In the genomic region with DNA sequence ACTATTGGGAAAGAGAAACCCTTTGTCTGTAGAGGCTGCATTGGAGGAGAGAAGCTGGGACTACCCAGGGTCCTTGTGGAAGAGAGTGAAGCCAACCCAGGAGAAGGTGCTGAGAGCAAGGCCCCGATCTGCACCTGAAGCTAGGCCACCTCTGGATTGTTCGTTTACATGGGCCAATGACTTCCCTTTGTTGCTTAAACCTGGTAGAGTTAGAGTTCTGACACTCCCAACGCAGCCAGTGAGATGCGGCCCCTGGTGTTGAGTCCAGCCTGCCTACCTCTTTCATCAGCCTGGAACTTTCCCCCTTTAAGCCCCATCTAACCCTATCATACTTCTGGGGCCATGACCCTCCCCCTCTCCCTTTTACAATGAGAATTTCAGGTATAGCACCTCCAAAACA, we compare ENCODE assay signal across 22 cellular contexts. TPM values are rescaled to one million over a fixed set of nuclear protein-coding genes. Genes with fewer than 3 reads are reported as not detected.
DNase-seq lines count a peak whose midpoint lies in the region; ATAC-seq and TF ChIP-seq lines count a peak whose summit lies in the region.
"Had no signal": no experiment of that assay in that cellular context is flagged by ENCODE, and none has a peak within 500 bp of the region (broad histone marks: within the 10 kb centered on the region; RNA-seq: fewer than 3 reads in every experiment).

No MANE protein-coding gene starts in this region.

- H3K4me1 ChIP-seq in psoas muscle (peaks cover 43% of the 10 kb centered on the region), testis (peaks cover 14% of the 10 kb centered on the region), transverse colon (peaks cover 5 to 24% (median 10%) of the 10 kb centered on the region in 4 donors)

- H3K9me3 ChIP-seq in psoas muscle (no peaks in the 10 kb centered on the region), testis (no peaks in the 10 kb centered on the region), transverse colon (no peaks in the 10 kb centered on the region)

- H3K27ac ChIP-seq in dorsolateral prefrontal cortex (peak overlapping the region in 54 of 59 donors; percentile 23 to 100 (median 92)), psoas muscle (peak overlapping the region; percentile 95), testis (no peak overlapping the region), transverse colon (no peak overlapping the region)
- H3K27ac ChIP-seq: GM23248 had no signal

- intact Hi-C loops in dorsolateral prefrontal cortex (cut with DNase I): loop anchor here in 1 of 2 donors (5.0 kb wide), 1 partner anchor 40 kb away; the partner anchor contains the start of gene HHATL
- intact Hi-C loops in psoas muscle (cut with DNase I): loop anchor here in 1 of 2 donors (10.0 kb wide), 1 partner anchor 87 kb away; the partner anchor contains the start of gene ZBTB47
- intact Hi-C loops in testis (cut with DNase I; ENCODE audit: low total_unique reads): no loop called here
- intact Hi-C loops in transverse colon (cut with DNase I; ENCODE audit: low total_unique reads): loop anchor here (10.0 kb wide), 1 partner anchor 157 kb away; the partner anchor contains the start of gene SEC22C

- TF ChIP-seq CTCF in dorsolateral prefrontal cortex (IDR thresholded peaks at IDR 0.05 in 54 of 56, conservative IDR thresholded peaks at IDR 0.05 in 2 of 56; ENCODE audit: low read depth in 1 of 56, partially characterized antibody in 56 of 56) (no peak), psoas muscle (IDR thresholded peaks at IDR 0.05) (no peak), testis (IDR thresholded peaks at IDR 0.05) (no peak), transverse colon (IDR thresholded peaks at IDR 0.05) (no peak)

- no peak for TF ChIP-seq EP300 in transverse colon (IDR thresholded peaks at IDR 0.05; ENCODE audit: low read depth)

- no peaks in the 10 kb centered on the region for H3K36me3 Mint-ChIP-seq in activated CD8-positive, alpha-beta memory T cell treated with anti-CD3 and anti-CD28 coated beads, Interleukin-2, amount 10 ng/mL, durations not matched to agents 7 days and 5 days
- H3K36me3 Mint-ChIP-seq: CD14-positive monocyte had no signal

- CTCF ChIA-PET in activated CD8-positive, alpha-beta memory T cell treated with anti-CD3 and anti-CD28 coated beads, Interleukin-2, amount 10 ng/mL, durations not matched to agents 7 days and 5 days (lab: Charles Lee): interaction anchor here (1.1 to 1.9 kb wide), 3 partner anchors 65 to 160 kb away, joined by 4 to 5 read pairs (median 5); partner anchors contain the start of gene SEC22C

- H3K4me1 Mint-ChIP-seq in activated CD8-positive, alpha-beta memory T cell treated with anti-CD3 and anti-CD28 coated beads, Interleukin-2, amount 10 ng/mL, durations not matched to agents 7 days and 5 days: peaks cover 2% of the 10 kb centered on the region

- H3K27me3 ChIP-seq in dorsolateral prefrontal cortex (no peaks in the 10 kb centered on the region), psoas muscle (ENCODE audit: insufficient read depth in 3 of 3, low read length in 2 of 3) (no peaks in the 10 kb centered on the region), testis (no peaks in the 10 kb centered on the region), transverse colon (no peaks in the 10 kb centered on the region)

- TF ChIP-seq POLR2A in testis (IDR thresholded peaks at IDR 0.05) (no peak), transverse colon (IDR thresholded peaks at IDR 0.05) (no peak)

- H3K36me3 ChIP-seq in psoas muscle (ENCODE audit: insufficient read depth in 1 of 2, low read depth in 1 of 2) (no peaks in the 10 kb centered on the region), testis (ENCODE audit: low read depth, missing control alignments) (no peaks in the 10 kb centered on the region), transverse colon (no peaks in the 10 kb centered on the region)

- H3K27ac Mint-ChIP-seq in activated CD8-positive, alpha-beta memory T cell treated with anti-CD3 and anti-CD28 coated beads, Interleukin-2, amount 10 ng/mL, durations not matched to agents 7 days and 5 days: no peak overlapping the region
- H3K27ac Mint-ChIP-seq: CD14-positive monocyte had no signal

- no peaks in the 10 kb centered on the region for H3K9me3 Mint-ChIP-seq in activated CD8-positive, alpha-beta memory T cell treated with anti-CD3 and anti-CD28 coated beads, Interleukin-2, amount 10 ng/mL, durations not matched to agents 7 days and 5 days (ENCODE audit: low read depth)
- H3K9me3 Mint-ChIP-seq: CD14-positive monocyte had no signal

- 84 to 90% (median 88%) methylated on average over 4 of the region's 4 CpGs for WGBS in psoas muscle, 3 donors
- WGBS in testis, 2 donors: 92 to 95% methylated on average over 2 to 4 of the region's 4 CpGs
- 87 to 100% methylated on average over 2 to 4 of the region's 4 CpGs for WGBS in transverse colon (ENCODE audit: low coverage in 1 of 2), 2 donors

- H3K27me3 Mint-ChIP-seq in activated CD8-positive, alpha-beta memory T cell treated with anti-CD3 and anti-CD28 coated beads, Interleukin-2, amount 10 ng/mL, durations not matched to agents 7 days and 5 days: no peaks in the 10 kb centered on the region

- in situ Hi-C loops in transverse colon (cut with MboI; ENCODE audit: low pct_ligation_motif_present in 1 of 4, low pct_unique_long_range_greater_than_20kb in 1 of 4, low sequenced_read_pairs in 3 of 4): loop anchor here in 2 of 4 donors (10.0 kb wide), 2 partner anchors 87 to 167 kb away; partner anchors contain the start of gene ZBTB47 (in 2 of the 2)

- ATAC-seq in activated CD8-positive, alpha-beta memory T cell treated with anti-CD3 and anti-CD28 coated beads, Interleukin-2, amount 10 ng/mL, durations not matched to agents 7 days and 5 days: no peak
- ATAC-seq in psoas muscle: no peak
- ATAC-seq in HG03432 (IDR thresholded peaks at IDR 0.05; ENCODE audit: unreplicated experiment): no peak
- ATAC-seq: HCT116, Panc1 had no signal

- DNase-seq in D341Med (ENCODE audit: low spot score) (peak; percentile 10), dorsolateral prefrontal cortex (no peak), psoas muscle (no peak), testis (no peak), DMS114 treated with DMSO at 0.1 percent for 48 hours (lab: John Stamatoyannopoulos, UW; ENCODE audit: unreplicated experiment) (no peak), transverse colon (no peak)
- peak; percentile 29 for DNase-seq in activated CD8-positive, alpha-beta memory T cell treated with anti-CD3 and anti-CD28 coated beads, Interleukin-2, amount 10 ng/mL, durations not matched to agents 7 days and 5 days
- DNase-seq: ACHN, AML-193, DMS153, GM23248, KG1, NCI-H1436, NCI-H2029, NCI-H510A treated with DMSO at 0.1 percent for 48 hours, NCI-H82, Right ventricle myocardium superior had no signal

- H3K4me3 ChIP-seq in dorsolateral prefrontal cortex: no peak overlapping the region
- H3K4me3 ChIP-seq in psoas muscle: no peak overlapping the region
- H3K4me3 ChIP-seq in testis: no peak overlapping the region
- H3K4me3 ChIP-seq in transverse colon: no peak overlapping the region
- H3K4me3 ChIP-seq: GM23248 had no signal

- no peak overlapping the region for H3K4me3 Mint-ChIP-seq in activated CD8-positive, alpha-beta memory T cell treated with anti-CD3 and anti-CD28 coated beads, Interleukin-2, amount 10 ng/mL, durations not matched to agents 7 days and 5 days
- H3K4me3 Mint-ChIP-seq: CD14-positive monocyte had no signal

RNA-seq across cellular contexts. Expression of gene CCDC13, which starts 30.8 kb away (rescaled TPM):
- under 1 TPM; 0.35 to 0.41 TPM for total RNA-seq in activated CD8-positive, alpha-beta memory T cell treated with anti-CD3 and anti-CD28 coated beads, Interleukin-2, amount 10 ng/mL, durations not matched to agents 7 days and 5 days
- total RNA-seq in dorsolateral prefrontal cortex (10 to 100 TPM in 9 of 120 experiments, 1 to 10 TPM in 110, under 1 TPM in 1; 0.52 to 15.0 (median 6.0) TPM), psoas muscle (1 to 10 TPM in 1 of 4 donors, under 1 TPM in 3; 0.47 to 1.1 (median 0.62) TPM), testis (10 to 100 TPM in 1 of 2 donors, 1 to 10 TPM in 1; 6.5 to 12.5 TPM), transverse colon (10 to 100 TPM in 2 of 4 donors, 1 to 10 TPM in 1, under 1 TPM in 1; 0.27 to 33.3 (median 13.6) TPM)
- polyA plus RNA-seq in psoas muscle (1 to 10 TPM in 1 of 3 donors, under 1 TPM in 2; 0.30 to 1.2 (median 0.66) TPM), testis (ENCODE audit: insufficient read depth, low read depth, low replicate concordance) (23.0 TPM)

RNA-seq across cellular contexts. Expression of gene HHATL, which starts 39.7 kb away (rescaled TPM):
- total RNA-seq in activated CD8-positive, alpha-beta memory T cell treated with anti-CD3 and anti-CD28 coated beads, Interleukin-2, amount 10 ng/mL, durations not matched to agents 7 days and 5 days: not detected
- total RNA-seq in dorsolateral prefrontal cortex: 100 to 1,000 TPM in 90 of 120 experiments, 10 to 100 TPM in 30; 39.4 to 400 (median 145) TPM
- 100 to 1,000 TPM; 157 to 276 (median 212) TPM for total RNA-seq in psoas muscle
- 100 to 1,000 TPM in 1 of 3 donors, 10 to 100 TPM in 2; 37.0 to 188 (median 50.4) TPM for polyA plus RNA-seq in psoas muscle
- 1 to 10 TPM; 6.4 to 7.2 TPM for total RNA-seq in testis
- 6.1 TPM for polyA plus RNA-seq in testis (ENCODE audit: insufficient read depth, low read depth, low replicate concordance)
- total RNA-seq in transverse colon: under 1 TPM in 1 of 4 donors, not detected in 3; 0.27 TPM
- total RNA-seq: GM23248, M059J had no signal
- polyA plus RNA-seq: CD14-positive monocyte, GM23248 had no signal

RNA-seq across cellular contexts. Expression of gene KLHL40, which starts 56.9 kb away (rescaled TPM):
- not detected for total RNA-seq in activated CD8-positive, alpha-beta memory T cell treated with anti-CD3 and anti-CD28 coated beads, Interleukin-2, amount 10 ng/mL, durations not matched to agents 7 days and 5 days
- under 1 TPM in 16 of 120 experiments, not detected in 104; 0.16 to 0.51 (median 0.24) TPM for total RNA-seq in dorsolateral prefrontal cortex
- total RNA-seq in psoas muscle: 100 to 1,000 TPM; 241 to 923 (median 381) TPM
- polyA plus RNA-seq in psoas muscle: 100 to 1,000 TPM; 306 to 822 (median 392) TPM
- 1 to 10 TPM in 1 of 2 donors, under 1 TPM in 1; 0.62 to 3.1 TPM for total RNA-seq in testis
- 3.2 TPM for polyA plus RNA-seq in testis (ENCODE audit: insufficient read depth, low read depth, low replicate concordance)
- under 1 TPM in 1 of 4 donors, not detected in 3; 0.27 TPM for total RNA-seq in transverse colon
- total RNA-seq: GM23248, M059J had no signal
- polyA plus RNA-seq: CD14-positive monocyte, GM23248 had no signal

Comparison
In these comparisons a context has a peak if more than half of its experiments do, and no peak if none do; other contexts are left out.
1. DNase-seq: peak in D341Med (single experiment) and activated CD8-positive, alpha-beta memory T cell treated with anti-CD3 and anti-CD28 coated beads, Interleukin-2, amount 10 ng/mL, durations not matched to agents 7 days and 5 days (single experiment); none in dorsolateral prefrontal cortex (0 of 10), psoas muscle (0 of 2), testis (single experiment), DMS114 treated with DMSO at 0.1 percent for 48 hours (single experiment) and transverse colon (single experiment).
2. H3K27ac ChIP-seq: peak in dorsolateral prefrontal cortex (54 of 59) and psoas muscle (single experiment); none in testis (0 of 2) and transverse colon (0 of 4).
3. RNA of gene HHATL, which starts 39.7 kb away (total RNA-seq): 157 to 276 TPM in psoas muscle, 39.4 to 400 TPM in dorsolateral prefrontal cortex and 6.4 to 7.2 TPM in testis; 0.27 TPM in transverse colon and not detected in activated CD8-positive, alpha-beta memory T cell treated with anti-CD3 and anti-CD28 coated beads, Interleukin-2, amount 10 ng/mL, durations not matched to agents 7 days and 5 days; every median in the first group is over 4 times any median in the second.
4. RNA of gene KLHL40, which starts 56.9 kb away (total RNA-seq): 241 to 923 TPM in psoas muscle; 0.62 to 3.1 TPM in testis, 0.16 to 0.51 TPM in dorsolateral prefrontal cortex, not detected in activated CD8-positive, alpha-beta memory T cell treated with anti-CD3 and anti-CD28 coated beads, Interleukin-2, amount 10 ng/mL, durations not matched to agents 7 days and 5 days and 0.27 TPM in transverse colon; every median in the first group is over 10 times any median in the second.